Comparison of ENCODE assay signal across 8 cellular contexts in genomic region chr5:150904479-150905311, GRCh38. TPM values are rescaled to one million over a fixed set of nuclear protein-coding genes. Genes with fewer than 3 reads are reported as not detected.
DNase-seq lines count a peak whose midpoint lies in the region; ATAC-seq, FAIRE-seq and TF ChIP-seq lines count a peak whose summit lies in the region.

Gene ZNF300, minus strand, starts transcription at chr5:150904980. Its CDS starts 1,825 bp downstream, at chr5:150903155.

- peaks cover 9% of the 10 kb centered on the region for H3K36me3 Mint-ChIP-seq in activated CD4-positive, alpha-beta T cell treated with anti-CD3 and anti-CD28 coated beads, Interleukin-2, amount 10 ng/mL, durations not matched to agents 24 days and 14 days (ENCODE audit: low read depth)

- H3K9ac ChIP-seq in keratinocyte (ENCODE audit: control insufficient read depth, extremely low read depth, insufficient read depth, low read length), result peak within 1 kb of the TSS; percentile 94

- peak within 1 kb of the TSS; percentile 94 for H3K27ac ChIP-seq in cingulate gyrus (ENCODE audit: low read depth, low read length)
- H3K27ac ChIP-seq in keratinocyte (ENCODE audit: control insufficient read depth, insufficient read depth, low read length), result peak within 1 kb of the TSS; percentile 98
- H3K27ac ChIP-seq in small intestine (ENCODE audit: low read depth in 1 of 2, low read length in 1 of 2), result peak within 1 kb of the TSS in 1 of 2 donors; percentile 78

- intact Hi-C loops in activated CD4-positive, alpha-beta T cell treated with anti-CD3 and anti-CD28 coated beads, Interleukin-2, amount 10 ng/mL, durations not matched to agents 24 days and 14 days (cut with micrococcal nuclease), result no loop called here

- peak; percentile 91 for FAIRE-seq in keratinocyte (lab: Jason Lieb, UNC)
- FAIRE-seq in small intestine (lab: Jason Lieb, UNC), result no peak

- H3K4me1 ChIP-seq in keratinocyte (ENCODE audit: control insufficient read depth, extremely low read depth, insufficient read depth, low read length), result peaks cover 2% of the 10 kb centered on the region
- no peaks in the 10 kb centered on the region for H3K4me1 ChIP-seq in small intestine (ENCODE audit: control insufficient read depth in 2 of 2, insufficient read depth in 1 of 2, low read depth in 1 of 2, low read length in 1 of 2)

- no peaks in the 10 kb centered on the region for H3K9me1 ChIP-seq in keratinocyte (ENCODE audit: control insufficient read depth, extremely low read depth, insufficient read depth, low read length)

- no peaks in the 10 kb centered on the region for H3K79me2 ChIP-seq in keratinocyte (ENCODE audit: control insufficient read depth, insufficient read depth, low read length)

- no peaks in the 10 kb centered on the region for H4K20me1 ChIP-seq in keratinocyte (ENCODE audit: control insufficient read depth, extremely low read depth, insufficient read depth, low read length)

- peak within 1 kb of the TSS; percentile 89 for H3K4me2 ChIP-seq in keratinocyte (ENCODE audit: control insufficient read depth, extremely low read depth, insufficient read depth, low read depth, low read length)

- H3K9me3 ChIP-seq in keratinocyte (ENCODE audit: control insufficient read depth, low read depth, low read length) (peaks cover 12% of the 10 kb centered on the region), small intestine (ENCODE audit: control insufficient read depth, low read depth) (peaks cover 2% of the 10 kb centered on the region)

- H3K36me3 ChIP-seq in GM06990 (ENCODE audit: control insufficient read depth, insufficient read depth, low read length) (no peaks in the 10 kb centered on the region), keratinocyte (ENCODE audit: control insufficient read depth in 2 of 2, extremely low read depth in 1 of 2, insufficient read depth in 2 of 2, low read length in 2 of 2) (peaks cover 2 to 6% of the 10 kb centered on the region in 2 experiments), small intestine (ENCODE audit: control insufficient read depth in 2 of 2, insufficient read depth in 2 of 2, low read length in 2 of 2) (no peaks in the 10 kb centered on the region)

- TF ChIP-seq CTCF in GM06990 (IDR thresholded peaks at IDR 0.05; ENCODE audit: insufficient read depth, low read length, poor library complexity, severe bottlenecking) (no peak), keratinocyte (optimal IDR thresholded peaks at IDR 0.05 in 1 of 3, IDR thresholded peaks at IDR 0.05 in 1 of 3, conservative IDR thresholded peaks at IDR 0.05 in 1 of 3; ENCODE audit: extremely low read depth in 1 of 3, insufficient read depth in 2 of 3, low read length in 3 of 3) (no peak)

- no peaks in the 10 kb centered on the region for H3K27me3 Mint-ChIP-seq in activated CD4-positive, alpha-beta T cell treated with anti-CD3 and anti-CD28 coated beads, Interleukin-2, amount 10 ng/mL, durations not matched to agents 24 days and 14 days

- peak within 1 kb of the TSS; percentile 100 for H2AFZ ChIP-seq in keratinocyte (ENCODE audit: control insufficient read depth, low read length)

- WGBS in small intestine, 3 donors, result 9 to 18% (median 11%) methylated on average over 36 of the region's 36 CpGs

- dilution Hi-C loops in keratinocyte (cut with MboI; ENCODE audit: extremely low pct_ligation_motif_present, low sequenced_read_pairs), result no loop called here

- H3K4me3 ChIP-seq in GM06990 (replicated peaks; ENCODE audit: low read depth, low read length) (no peak within 1 kb of the TSS), keratinocyte (ENCODE audit: control insufficient read depth in 2 of 3, extremely low read depth in 1 of 3, insufficient read depth in 2 of 3, low read depth in 1 of 3, low read length in 3 of 3) (peak within 1 kb of the TSS; percentile 56 to 79 (median 73)), small intestine (ENCODE audit: low read depth in 1 of 2, low read length in 2 of 2) (peak within 1 kb of the TSS in 1 of 2 donors; percentile 61)

- no peaks in the 10 kb centered on the region for H3K4me1 Mint-ChIP-seq in activated CD4-positive, alpha-beta T cell treated with anti-CD3 and anti-CD28 coated beads, Interleukin-2, amount 10 ng/mL, durations not matched to agents 24 days and 14 days

- H3K9me3 Mint-ChIP-seq in activated CD4-positive, alpha-beta T cell treated with anti-CD3 and anti-CD28 coated beads, Interleukin-2, amount 10 ng/mL, durations not matched to agents 24 days and 14 days, result peaks cover 36% of the 10 kb centered on the region

- H3K27me3 ChIP-seq in GM06990 (replicated peaks; ENCODE audit: control insufficient read depth, insufficient read depth, low read length) (no peaks in the 10 kb centered on the region), keratinocyte (ENCODE audit: control insufficient read depth, extremely low read depth, insufficient read depth, low read length) (no peaks in the 10 kb centered on the region), small intestine (ENCODE audit: control insufficient read depth in 2 of 2, insufficient read depth in 2 of 2, low read length in 2 of 2) (no peaks in the 10 kb centered on the region)

- peak within 1 kb of the TSS; percentile 78 for H3K27ac Mint-ChIP-seq in activated CD4-positive, alpha-beta T cell treated with anti-CD3 and anti-CD28 coated beads, Interleukin-2, amount 10 ng/mL, durations not matched to agents 24 days and 14 days

- peak; percentile 51 for DNase-seq in GM06990 (ENCODE audit: extremely low read depth, insufficient read length)
- peak; percentile 85 for DNase-seq in NCI-H1694 (lab: John Stamatoyannopoulos, UW)
- DNase-seq in activated CD4-positive, alpha-beta T cell treated with anti-CD3 and anti-CD28 coated beads, Interleukin-2, amount 10 ng/mL, durations not matched to agents 24 days and 14 days, result peak; percentile 68
- DNase-seq in keratinocyte (ENCODE audit: low read depth, low spot score), result peak; percentile 32
- DNase-seq in small intestine, result peak; percentile 89

- peak within 1 kb of the TSS; percentile 74 for H3K4me3 Mint-ChIP-seq in activated CD4-positive, alpha-beta T cell treated with anti-CD3 and anti-CD28 coated beads, Interleukin-2, amount 10 ng/mL, durations not matched to agents 24 days and 14 days

- ATAC-seq in HG03095 (IDR thresholded peaks at IDR 0.05; ENCODE audit: unreplicated experiment) (no peak), HG03025 (IDR thresholded peaks at IDR 0.05; ENCODE audit: low FRiP score, unreplicated experiment) (no peak)

RNA-seq across cellular contexts. Expression of gene ZNF300, which starts in this region (rescaled TPM):
- total RNA-seq in activated CD4-positive, alpha-beta T cell treated with anti-CD3 and anti-CD28 coated beads, Interleukin-2, amount 10 ng/mL, durations not matched to agents 24 days and 14 days, result 0.47 and 0.54 TPM in 2 replicates
- 3.4 to 8.7 TPM (median 4.8 TPM) in 3 replicates for polyA plus RNA-seq in keratinocyte
- 1.8 TPM for polyA plus RNA-seq in keratinocyte (2011; ENCODE audit: low read depth)
- 1.0 and 2.6 TPM in 2 replicates for polyA plus RNA-seq in keratinocyte (2011; cell fraction: cytosol; rRNA removed)
- polyA plus RNA-seq in keratinocyte (2011; cell fraction: nucleus; rRNA removed), result 12.4 and 15.6 TPM in 2 replicates
- 1.3 and 3.6 TPM in 2 replicates for polyA plus RNA-seq in keratinocyte (2012; ENCODE audit: low replicate concordance)
- 1.3 to 4.3 TPM (median 2.4 TPM) in 3 replicates for polyA minus RNA-seq in keratinocyte
- 1.5 TPM for polyA minus RNA-seq in keratinocyte (2011; cell fraction: cytosol; rRNA and poly(A)+ RNA removed)
- 3.7 and 5.4 TPM in 2 replicates for polyA minus RNA-seq in keratinocyte (2011; cell fraction: nucleus; rRNA and poly(A)+ RNA removed)
- 1 to 10 TPM in 2 of 3 donors, under 1 TPM in 1; 0.54 to 5.0 (median 1.6) TPM for polyA plus RNA-seq in small intestine

Comparison
In these comparisons a context has a peak if more than half of its experiments do, and no peak if none do; other contexts are left out.
1. Peak in DNase-seq in activated CD4-positive, alpha-beta T cell treated with anti-CD3 and anti-CD28 coated beads, Interleukin-2, amount 10 ng/mL, durations not matched to agents 24 days and 14 days; RNA of the gene not detected or under 1 TPM.
2. DNase-seq: peak in every context shown above with its lines; median percentile 89 in small intestine; 85 in NCI-H1694; 68 in activated CD4-positive, alpha-beta T cell treated with anti-CD3 and anti-CD28 coated beads, Interleukin-2, amount 10 ng/mL, durations not matched to agents 24 days and 14 days; 51 in GM06990; 32 in keratinocyte.